ENCODE assay signal across 8 cellular contexts in the genomic region with DNA sequence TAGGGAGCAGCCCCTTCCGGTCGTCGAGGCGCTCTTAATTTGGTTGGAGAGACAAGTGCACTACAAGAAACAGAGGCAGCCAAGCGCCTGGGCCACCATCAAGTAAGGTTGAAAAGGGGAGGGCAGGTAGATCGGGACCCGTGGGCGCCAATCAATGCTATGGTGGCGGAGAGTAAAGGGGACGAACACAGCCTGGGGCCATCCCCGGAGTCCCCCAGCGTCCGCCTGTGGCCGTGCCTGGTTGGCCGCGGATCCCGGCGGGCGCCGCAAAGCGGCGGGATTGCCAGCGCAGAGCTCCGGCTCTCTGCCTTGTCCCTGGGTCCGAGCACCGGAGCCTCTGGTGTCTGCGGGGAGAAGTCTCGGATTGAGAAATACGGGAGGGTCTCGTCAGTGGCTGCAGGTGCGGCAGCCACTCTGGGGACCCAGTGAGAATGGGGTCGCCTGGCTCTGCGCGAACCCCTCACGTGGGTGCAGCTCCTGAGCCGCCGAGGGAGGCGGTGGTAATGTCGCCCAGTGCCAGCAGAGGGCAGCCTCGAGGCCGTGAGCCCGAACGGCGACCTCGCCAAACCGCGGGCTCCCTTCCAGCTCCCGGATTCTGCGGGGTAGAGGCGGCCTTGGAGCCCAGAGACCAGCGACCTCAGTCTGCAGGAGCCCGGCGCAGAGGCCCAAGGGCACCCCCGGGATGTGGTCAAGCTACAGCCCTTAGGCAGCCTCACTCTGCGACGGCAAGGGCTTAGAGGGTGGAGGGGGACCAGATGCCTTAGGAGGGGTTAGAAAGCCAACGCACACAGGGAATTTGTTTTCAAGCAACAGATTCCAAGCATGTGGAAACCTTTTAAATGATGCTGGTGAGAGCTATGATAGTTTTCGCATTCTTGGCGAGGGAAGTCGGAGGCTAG. TPM values are rescaled to one million over a fixed set of nuclear protein-coding genes. Genes with fewer than 3 reads are reported as not detected.
A peak's percentile ranks its signal among the peaks of the same experiment; 100 is the strongest.
DNase-seq lines count a peak whose midpoint lies in the region; ATAC-seq lines count a peak whose summit lies in the region.

No MANE protein-coding gene starts in this region.

- H3K27me3 Mint-ChIP-seq in T-helper 2 cell treated with Interferon-gamma antibody and Interleukin-4, amounts not matched to agents 5 μg/mL and 100 μg/mL, for 36 hours (ENCODE audit: low read depth) = peaks cover 80% of the 10 kb centered on the region

- ATAC-seq in GM19467 (IDR thresholded peaks at IDR 0.05; ENCODE audit: unreplicated experiment) = peak; percentile 70

- H3K9me3 ChIP-seq in skeletal muscle satellite cell (replicated peaks; ENCODE audit: low read length) = no peaks in the 10 kb centered on the region

- H3K4me1 Mint-ChIP-seq in T-helper 2 cell treated with Interferon-gamma antibody and Interleukin-4, amounts not matched to agents 5 μg/mL and 100 μg/mL, for 36 hours (ENCODE audit: low read depth) = peaks cover 8% of the 10 kb centered on the region

- H3K4me2 ChIP-seq in skeletal muscle satellite cell (ENCODE audit: low read length) = peak overlapping the region; percentile 98

- H3K4me1 ChIP-seq in skeletal muscle satellite cell (ENCODE audit: control insufficient read depth, insufficient read depth, low read length) = peaks cover 14% of the 10 kb centered on the region

- DNase-seq in COLO829 (ENCODE audit: low spot score) = peak; percentile 83
- peak; percentile 30 for DNase-seq in Jurkat, Clone E6-1 (ENCODE audit: low read depth, low spot score)
- peak; percentile 57 for DNase-seq in T-helper 2 cell treated with Interferon-gamma antibody and Interleukin-4, amounts not matched to agents 5 μg/mL and 100 μg/mL, for 36 hours (ENCODE audit: low spot score)
- DNase-seq in astrocyte of the hippocampus (ENCODE audit: low read depth, low spot score) = peak; percentile 90
- no peak for DNase-seq in pons (ENCODE audit: low spot score)

- H3K27me3 ChIP-seq in skeletal muscle satellite cell (ENCODE audit: control insufficient read depth, insufficient read depth, low read length) = peaks cover 52% of the 10 kb centered on the region

- no peak overlapping the region for H3K27ac Mint-ChIP-seq in T-helper 2 cell treated with Interferon-gamma antibody and Interleukin-4, amounts not matched to agents 5 μg/mL and 100 μg/mL, for 36 hours

- peak overlapping the region; percentile 57 for H3K4me3 ChIP-seq in Jurkat, Clone E6-1 (ENCODE audit: low read length)
- H3K4me3 ChIP-seq in iPS-11a (ENCODE audit: low read depth, low read length) (peak overlapping the region; percentile 33), skeletal muscle satellite cell (ENCODE audit: low read length) (peak overlapping the region; percentile 73)

- no peak overlapping the region for H3K9ac ChIP-seq in skeletal muscle satellite cell (ENCODE audit: low read depth, low read length)

- no peaks in the 10 kb centered on the region for H3K9me3 Mint-ChIP-seq in T-helper 2 cell treated with Interferon-gamma antibody and Interleukin-4, amounts not matched to agents 5 μg/mL and 100 μg/mL, for 36 hours

- no peaks in the 10 kb centered on the region for H3K36me3 Mint-ChIP-seq in T-helper 2 cell treated with Interferon-gamma antibody and Interleukin-4, amounts not matched to agents 5 μg/mL and 100 μg/mL, for 36 hours (ENCODE audit: low read depth)

- no peaks in the 10 kb centered on the region for H3K36me3 ChIP-seq in skeletal muscle satellite cell (ENCODE audit: insufficient read depth, low read length)

- H3K4me3 Mint-ChIP-seq in T-helper 2 cell treated with Interferon-gamma antibody and Interleukin-4, amounts not matched to agents 5 μg/mL and 100 μg/mL, for 36 hours = peak overlapping the region; percentile 71

RNA-seq across cellular contexts. Expression of gene FOXL2, which starts 10.8 kb away (rescaled TPM):
- polyA plus RNA-seq in Jurkat, Clone E6-1 (2012; ENCODE audit: insufficient read depth, insufficient read length) = not detected
- under 0.01 and 0.25 TPM in 2 replicates for total RNA-seq in skeletal muscle satellite cell (2012; rRNA removed)

RNA-seq across cellular contexts. Expression of gene FOXL2NB, which starts 10.9 kb away (rescaled TPM):
- polyA plus RNA-seq in Jurkat, Clone E6-1 (2012; ENCODE audit: insufficient read depth, insufficient read length) = not detected
- under 0.01 TPM in 1 of 2 replicates, not detected in the other for total RNA-seq in skeletal muscle satellite cell (2012; rRNA removed)
